Comparison of ENCODE assay signal across 10 cellular contexts in the genomic region with DNA sequence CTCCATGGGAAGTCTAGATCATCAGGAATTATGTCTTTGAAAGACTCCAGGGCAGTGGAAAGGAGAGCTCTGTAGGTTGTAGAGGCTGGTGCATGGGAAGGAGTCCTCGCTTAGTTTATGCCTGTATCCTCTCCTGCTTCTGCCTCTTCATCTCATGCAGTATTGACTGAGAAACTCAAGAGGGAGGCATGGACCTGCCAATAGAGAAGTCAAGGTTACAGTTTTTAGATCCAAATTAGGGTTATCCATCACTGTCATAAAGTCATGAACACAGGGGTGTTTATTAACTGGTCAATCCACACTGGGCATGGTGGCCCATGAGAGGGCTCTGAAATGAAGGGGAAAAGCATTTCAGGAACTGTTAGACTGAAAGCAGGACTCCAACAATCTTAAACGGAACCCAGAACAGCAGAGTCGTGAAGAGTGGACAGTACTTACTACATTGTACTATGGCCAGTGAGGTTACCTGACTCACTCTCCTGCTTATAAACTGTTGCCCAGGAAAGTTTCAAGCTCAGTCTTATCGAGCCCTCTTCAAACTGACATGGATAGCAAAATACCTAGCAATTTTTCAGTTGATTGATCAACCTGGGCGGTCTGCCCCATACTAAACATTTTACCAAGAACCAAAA. TPM values are rescaled to one million over a fixed set of nuclear protein-coding genes. Genes with fewer than 3 reads are reported as not detected.
A peak's percentile ranks its signal among the peaks of the same experiment; 100 is the strongest.
DNase-seq lines count a peak whose midpoint lies in the region; ATAC-seq, FAIRE-seq and TF ChIP-seq lines count a peak whose summit lies in the region.
"Had no signal": no experiment of that assay in that cellular context is flagged by ENCODE, and none has a peak within 500 bp of the region (broad histone marks: within the 10 kb centered on the region; RNA-seq: fewer than 3 reads in every experiment).

No MANE protein-coding gene starts in this region.

- no peak for TF ChIP-seq POLR2A in stomach (IDR thresholded peaks at IDR 0.05)

- H3K4me3 ChIP-seq in fibroblast of the aortic adventitia (ENCODE audit: low read depth, low read length) (no peak overlapping the region), stomach (no peak overlapping the region), upper lobe of right lung (no peak overlapping the region)
- H3K4me3 ChIP-seq: skin epidermis had no signal

- H3K4me1 ChIP-seq in stomach (peaks cover 0 to 7% (median 0%) of the 10 kb centered on the region in 4 donors), upper lobe of right lung (no peaks in the 10 kb centered on the region)

- WGBS in stomach, 5 donors, result 85 to 91% (median 86%) methylated on average over 5 of the region's 5 CpGs

- H3K36me3 ChIP-seq in stomach (no peaks in the 10 kb centered on the region), upper lobe of right lung (no peaks in the 10 kb centered on the region)

- intact Hi-C loops in stomach (cut with DNase I; ENCODE audit: low total_unique reads), result no loop called here
- intact Hi-C loops in upper lobe of right lung (cut with DNase I), result no loop called here

- FAIRE-seq in HTR-8/SVneo (lab: Jason Lieb, UNC), result peak; percentile 89

- DNase-seq in HTR-8/SVneo (ENCODE audit: insufficient read length, low spot score) (no peak), fibroblast of the aortic adventitia (ENCODE audit: low read depth) (peak; percentile 4), stomach (no peak), HT-29 (ENCODE audit: low spot score) (no peak), upper lobe of right lung (no peak), AG08395 (ENCODE audit: low spot score) (no peak)
- DNase-seq: hypothalamus had no signal

- ATAC-seq in GM21367 (IDR thresholded peaks at IDR 0.05; ENCODE audit: unreplicated experiment) (peak; percentile 80), upper lobe of right lung (no peak)

- peaks cover 0 to 11% (median 3%) of the 10 kb centered on the region in 4 donors for H3K9me3 ChIP-seq in stomach
- H3K9me3 ChIP-seq in upper lobe of right lung, result no peaks in the 10 kb centered on the region

- H3K27me3 ChIP-seq in stomach (no peaks in the 10 kb centered on the region), upper lobe of right lung (no peaks in the 10 kb centered on the region)

- TF ChIP-seq CTCF in GM12874 (IDR thresholded peaks at IDR 0.05; ENCODE audit: insufficient read depth, low read depth, low read length) (peak; percentile 45; the same call in 1 of the 2 replicates), fibroblast of the aortic adventitia (IDR thresholded peaks at IDR 0.05; ENCODE audit: insufficient read depth, low read length) (peak; percentile 4), stomach (IDR thresholded peaks at IDR 0.05) (no peak), upper lobe of right lung (IDR thresholded peaks at IDR 0.05) (no peak)

- no peak for TF ChIP-seq EP300 in stomach (IDR thresholded peaks at IDR 0.05)

- no peak overlapping the region for H3K27ac ChIP-seq in stomach
- no peak overlapping the region for H3K27ac ChIP-seq in upper lobe of right lung
- H3K27ac ChIP-seq: skin epidermis had no signal

RNA-seq across cellular contexts. Expression of a gene that starts 30.1 kb away (rescaled TPM):
- total RNA-seq in fibroblast of the aortic adventitia (ENCODE audit: low replicate concordance) (37.5 and 128 TPM in 2 replicates), stomach (100 to 1,000 TPM in 4 of 5 donors, 10 to 100 TPM in 1; 60.7 to 322 (median 158) TPM), upper lobe of right lung (69.3 TPM)
- 10 to 100 TPM; 26.6 to 45.9 (median 38.9) TPM for polyA plus RNA-seq in stomach
- total RNA-seq in HT-29 (2014; rRNA removed; shearing (Covaris generic)), result 23.9 and 36.4 TPM in 2 replicates

RNA-seq across cellular contexts. Expression of a gene that starts 53.7 kb away (rescaled TPM):
- total RNA-seq in fibroblast of the aortic adventitia (ENCODE audit: low replicate concordance), result 30.9 and 31.0 TPM in 2 replicates
- 10 to 100 TPM; 24.0 to 95.5 (median 40.2) TPM for total RNA-seq in stomach
- 10 to 100 TPM; 13.6 to 29.5 (median 24.0) TPM for polyA plus RNA-seq in stomach
- 14.1 and 15.8 TPM in 2 replicates for total RNA-seq in HT-29 (2014; rRNA removed; shearing (Covaris generic))
- 50.2 TPM for total RNA-seq in upper lobe of right lung

Comparison
In these comparisons a context has a peak if more than half of its experiments do, and no peak if none do; other contexts are left out.
1. CTCF ChIP-seq: peak in GM12874 (single experiment) and fibroblast of the aortic adventitia (single experiment); none in stomach (0 of 7) and upper lobe of right lung (single experiment).